9 cellular contexts compared by ENCODE assay signal in genomic region chr1:207959141-207959825, GRCh38. TPM values are rescaled to one million over a fixed set of nuclear protein-coding genes. Genes with fewer than 3 reads are reported as not detected.
DNase-seq lines count a peak whose midpoint lies in the region; ATAC-seq, FAIRE-seq and TF ChIP-seq lines count a peak whose summit lies in the region.
"Had no signal": no experiment of that assay in that cellular context is flagged by ENCODE, and none has a peak within 500 bp of the region (broad histone marks: within the 10 kb centered on the region; RNA-seq: fewer than 3 reads in every experiment).

No MANE protein-coding gene starts in this region.

- H3K27me3 ChIP-seq in CD8-positive, alpha-beta memory T cell (ENCODE audit: insufficient read depth, low read length, poor library complexity, severe bottlenecking), result peaks cover 20% of the 10 kb centered on the region
- H3K27me3 ChIP-seq in muscle layer of duodenum (ENCODE audit: low read depth, low read length) (peaks cover 6% of the 10 kb centered on the region), uterus (no peaks in the 10 kb centered on the region)

- H3K36me3 Mint-ChIP-seq in CD8-positive, alpha-beta memory T cell, result no peaks in the 10 kb centered on the region
- H3K36me3 Mint-ChIP-seq in activated CD8-positive, alpha-beta T cell treated with anti-CD3 and anti-CD28 coated beads for 36 hours (ENCODE audit: low read depth), result no peaks in the 10 kb centered on the region

- intact Hi-C loops in activated CD8-positive, alpha-beta T cell treated with anti-CD3 and anti-CD28 coated beads for 36 hours (cut with micrococcal nuclease), result no loop called here
- intact Hi-C loops in uterus (cut with DNase I; ENCODE audit: low total_unique reads), result no loop called here

- peaks cover 5% of the 10 kb centered on the region for H3K4me1 ChIP-seq in CD8-positive, alpha-beta memory T cell (ENCODE audit: insufficient read depth, low read length)
- H3K4me1 ChIP-seq in muscle layer of duodenum (ENCODE audit: control insufficient read depth in 1 of 2, insufficient read depth in 2 of 2, low read length in 2 of 2) (peaks cover 0 to 33% of the 10 kb centered on the region in 2 donors), uterus (no peaks in the 10 kb centered on the region)

- TF ChIP-seq CTCF in activated CD8-positive, alpha-beta T cell treated with anti-CD3 and anti-CD28 coated beads for 36 hours (IDR thresholded peaks at IDR 0.05), result no peak
- TF ChIP-seq CTCF in fibroblast of pulmonary artery (IDR thresholded peaks at IDR 0.05; ENCODE audit: low read length, missing control alignments) (no peak), uterus (IDR thresholded peaks at IDR 0.05) (peak in 2 of 4 experiments; percentile 5 to 10)

- ATAC-seq in activated CD8-positive, alpha-beta T cell treated with anti-CD3 and anti-CD28 coated beads for 36 hours, result peak; percentile 29
- no peak for ATAC-seq in HG03439 (IDR thresholded peaks at IDR 0.05; ENCODE audit: unreplicated experiment)
- ATAC-seq: HCT116 had no signal

- peaks cover 32 to 57% of the 10 kb centered on the region in 2 donors for H3K27me3 Mint-ChIP-seq in CD8-positive, alpha-beta memory T cell
- H3K27me3 Mint-ChIP-seq in activated CD8-positive, alpha-beta T cell treated with anti-CD3 and anti-CD28 coated beads for 36 hours, result peaks cover 34% of the 10 kb centered on the region

- no peak for FAIRE-seq in urothelium cell line (lab: Jason Lieb, UNC)

- peak overlapping the region in 5 of 7 donors; percentile 41 to 81 (median 65) for H3K4me3 Mint-ChIP-seq in CD8-positive, alpha-beta memory T cell
- peak overlapping the region; percentile 60 for H3K4me3 Mint-ChIP-seq in activated CD8-positive, alpha-beta T cell treated with anti-CD3 and anti-CD28 coated beads for 36 hours

- CTCF ChIA-PET in CD8-positive, alpha-beta memory T cell (lab: Charles Lee), result interaction anchor here (1.5 to 2.1 kb wide), 2 partner anchors 11 to 74 kb away, joined by 4 to 12 read pairs; no protein-coding TSS in a partner anchor
- CTCF ChIA-PET in activated CD8-positive, alpha-beta T cell treated with anti-CD3 and anti-CD28 coated beads for 36 hours (lab: Charles Lee), result interaction anchor here (0.9 to 10.0 kb wide), 5 partner anchors 23 to 130 kb away, joined by 3 to 253 read pairs (median 3); no protein-coding TSS in a partner anchor

- H3K4me3 ChIP-seq in CD8-positive, alpha-beta memory T cell (ENCODE audit: low read length), result no peak overlapping the region
- H3K4me3 ChIP-seq in fibroblast of pulmonary artery (replicated peaks; ENCODE audit: low read depth, low read length), result peak overlapping the region; percentile 42
- peak overlapping the region; percentile 38 to 63 for H3K4me3 ChIP-seq in muscle layer of duodenum (ENCODE audit: low read depth in 1 of 2, low read length in 2 of 2)
- H3K4me3 ChIP-seq in uterus, result peak overlapping the region; percentile 25 to 54

- no peaks in the 10 kb centered on the region for H3K9me3 Mint-ChIP-seq in CD8-positive, alpha-beta memory T cell
- no peaks in the 10 kb centered on the region for H3K9me3 Mint-ChIP-seq in activated CD8-positive, alpha-beta T cell treated with anti-CD3 and anti-CD28 coated beads for 36 hours

- POLR2A ChIA-PET in CD8-positive, alpha-beta memory T cell (lab: Charles Lee), result no interaction called here
- POLR2A ChIA-PET in activated CD8-positive, alpha-beta T cell treated with anti-CD3 and anti-CD28 coated beads for 36 hours (lab: Charles Lee), result no interaction called here

- peaks cover 9 to 25% (median 11%) of the 10 kb centered on the region in 3 donors for H3K4me1 Mint-ChIP-seq in CD8-positive, alpha-beta memory T cell
- H3K4me1 Mint-ChIP-seq in activated CD8-positive, alpha-beta T cell treated with anti-CD3 and anti-CD28 coated beads for 36 hours (ENCODE audit: low read depth), result peaks cover 4% of the 10 kb centered on the region

- peak in 1 of 2 donors; percentile 40 for TF ChIP-seq POLR2A in uterus (IDR thresholded peaks at IDR 0.05)

- H3K27ac ChIP-seq in CD8-positive, alpha-beta memory T cell (ENCODE audit: low read depth, low read length), result no peak overlapping the region
- no peak overlapping the region for H3K27ac ChIP-seq in muscle layer of duodenum (ENCODE audit: low read length)
- peak overlapping the region; percentile 85 to 96 for H3K27ac ChIP-seq in uterus

- H3K36me3 ChIP-seq in CD8-positive, alpha-beta memory T cell (ENCODE audit: insufficient read depth, low read length), result no peaks in the 10 kb centered on the region
- H3K36me3 ChIP-seq in muscle layer of duodenum (ENCODE audit: control insufficient read depth in 1 of 2, insufficient read depth in 2 of 2, low read length in 2 of 2) (no peaks in the 10 kb centered on the region), uterus (no peaks in the 10 kb centered on the region)

- no peak for DNase-seq in CD8-positive, alpha-beta memory T cell
- DNase-seq in activated CD8-positive, alpha-beta T cell treated with anti-CD3 and anti-CD28 coated beads for 36 hours, result peak; percentile 35
- peak; percentile 60 for DNase-seq in fibroblast of pulmonary artery (ENCODE audit: low read depth)
- DNase-seq in uterus, result peak; percentile 86 to 92
- DNase-seq in urothelium cell line (ENCODE audit: low spot score), result no peak
- no peak for DNase-seq in activated effector memory CD4-positive, alpha-beta T cell treated with Interleukin-2 at 50 U/mL for 16 hours

- no peaks in the 10 kb centered on the region for H3K9me3 ChIP-seq in CD8-positive, alpha-beta memory T cell (ENCODE audit: low read length)
- no peaks in the 10 kb centered on the region for H3K9me3 ChIP-seq in muscle layer of duodenum (ENCODE audit: control insufficient read depth in 1 of 2, low read length in 2 of 2)
- no peaks in the 10 kb centered on the region for H3K9me3 ChIP-seq in uterus

- no peak overlapping the region for H3K27ac Mint-ChIP-seq in CD8-positive, alpha-beta memory T cell
- H3K27ac Mint-ChIP-seq in activated CD8-positive, alpha-beta T cell treated with anti-CD3 and anti-CD28 coated beads for 36 hours, result no peak overlapping the region

RNA-seq across cellular contexts. Expression of gene CD34, which starts 48.4 kb away (rescaled TPM):
- total RNA-seq in CD8-positive, alpha-beta memory T cell, result not detected
- polyA plus RNA-seq in CD8-positive, alpha-beta memory T cell, result not detected
- total RNA-seq in activated CD8-positive, alpha-beta T cell treated with anti-CD3 and anti-CD28 coated beads for 36 hours, result under 1 TPM; 0.04 to 0.05 TPM
- total RNA-seq in uterus, result 100 to 1,000 TPM in 2 of 4 donors, 10 to 100 TPM in 2; 39.2 to 135 (median 81.2) TPM

Comparison
In these comparisons a context has a peak if more than half of its experiments do, and no peak if none do; other contexts are left out.
1. DNase-seq: peak in activated CD8-positive, alpha-beta T cell treated with anti-CD3 and anti-CD28 coated beads for 36 hours (single experiment), fibroblast of pulmonary artery (single experiment) and uterus (2 of 2); none in CD8-positive, alpha-beta memory T cell (0 of 5), urothelium cell line (single experiment) and activated effector memory CD4-positive, alpha-beta T cell treated with Interleukin-2 at 50 U/mL for 16 hours (single experiment).
2. H3K27ac ChIP-seq: peak in uterus (2 of 2); none in CD8-positive, alpha-beta memory T cell (single experiment) and muscle layer of duodenum (single experiment).
3. RNA of gene CD34, which starts 48.4 kb away (total RNA-seq): 39.2 to 135 TPM in uterus; 0.04 to 0.05 TPM in activated CD8-positive, alpha-beta T cell treated with anti-CD3 and anti-CD28 coated beads for 36 hours and not detected in CD8-positive, alpha-beta memory T cell; every median in the first group is over 10 times any median in the second.